Comparison of ENCODE assay signal across 1 cellular context in genomic region chr10:94545277-94546057, GRCh38.
TF ChIP-seq lines count a peak whose summit lies in the region.

Gene HELLS (plus strand): TSS chr10:94545788. CDS start chr10:94545922, 134 bp downstream.

TF ChIP-seq in HepG2, 621 proteins besides CTCF, POLR2A, EP300 and RAD21 (continued from another document and continues in another):
- TF ChIP-seq, protein P1, sequence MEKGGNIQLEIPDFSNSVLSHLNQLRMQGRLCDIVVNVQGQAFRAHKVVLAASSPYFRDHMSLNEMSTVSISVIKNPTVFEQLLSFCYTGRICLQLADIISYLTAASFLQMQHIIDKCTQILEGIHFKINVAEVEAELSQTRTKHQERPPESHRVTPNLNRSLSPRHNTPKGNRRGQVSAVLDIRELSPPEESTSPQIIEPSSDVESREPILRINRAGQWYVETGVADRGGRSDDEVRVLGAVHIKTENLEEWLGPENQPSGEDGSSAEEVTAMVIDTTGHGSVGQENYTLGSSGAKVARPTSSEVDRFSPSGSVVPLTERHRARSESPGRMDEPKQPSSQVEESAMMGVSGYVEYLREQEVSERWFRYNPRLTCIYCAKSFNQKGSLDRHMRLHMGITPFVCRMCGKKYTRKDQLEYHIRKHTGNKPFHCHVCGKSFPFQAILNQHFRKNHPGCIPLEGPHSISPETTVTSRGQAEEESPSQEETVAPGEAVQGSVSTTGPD (CRISPR knock-in tag; IDR thresholded peaks at IDR 0.05): no peak
- TF ChIP-seq TGIF2 (CRISPR knock-in tag; IDR thresholded peaks at IDR 0.05) (no peak), NBN (conservative IDR thresholded peaks at IDR 0.05) (no peak), MXD1 (CRISPR knock-in tag; IDR thresholded peaks at IDR 0.05) (peak; percentile 38; the same call in 1 of the 2 replicates), ZNF484 (CRISPR knock-in tag; IDR thresholded peaks at IDR 0.05; ENCODE audit: borderline replicate concordance, low read depth) (no peak), JUN (CRISPR knock-in tag; IDR thresholded peaks at IDR 0.05) (no peak), YEATS4 (CRISPR knock-in tag; IDR thresholded peaks at IDR 0.05; ENCODE audit: borderline replicate concordance) (peak; percentile 69; the same call in 1 of the 2 replicates), ZNF136 (CRISPR knock-in tag; IDR thresholded peaks at IDR 0.05; ENCODE audit: low read depth) (0 out of 2 replicates have a peak, but pooled peaks have one; percentile 12), XRCC5 (optimal IDR thresholded peaks at IDR 0.05; ENCODE audit: low read length) (no peak), ZNF234 (CRISPR knock-in tag; conservative IDR thresholded peaks at IDR 0.05) (no peak), EHMT2 (IDR thresholded peaks at IDR 0.05; ENCODE audit: borderline replicate concordance, low read depth, low read length) (no peak), CERS6 (CRISPR knock-in tag; IDR thresholded peaks at IDR 0.05) (no peak), ZNF33A (CRISPR knock-in tag; IDR thresholded peaks at IDR 0.05; ENCODE audit: borderline replicate concordance) (no peak), ZNF563 (CRISPR knock-in tag; IDR thresholded peaks at IDR 0.05) (peak; percentile 31; the same call in 1 of the 2 replicates), HNRNPL (IDR thresholded peaks at IDR 0.05; ENCODE audit: low read depth, low read length) (no peak), NKX3-1 (CRISPR knock-in tag; IDR thresholded peaks at IDR 0.05) (no peak; the same call in 1 of the 2 replicates), STAG1 (CRISPR knock-in tag; IDR thresholded peaks at IDR 0.05) (no peak), SMAD1 (CRISPR knock-in tag; IDR thresholded peaks at IDR 0.05; ENCODE audit: borderline replicate concordance, low read depth) (no peak), FUBP1 (CRISPR knock-in tag; IDR thresholded peaks at IDR 0.05; ENCODE audit: borderline replicate concordance) (no peak), ZNF329 (CRISPR knock-in tag; IDR thresholded peaks at IDR 0.05; ENCODE audit: low read depth) (0 out of 2 replicates have a peak, but pooled peaks have one; percentile 74), NCOR1 (IDR thresholded peaks at IDR 0.05; ENCODE audit: borderline replicate concordance, low read length) (no peak), PCBP1 (IDR thresholded peaks at IDR 0.05; ENCODE audit: borderline replicate concordance, low read depth, low read length) (no peak), SALL1 (CRISPR knock-in tag; IDR thresholded peaks at IDR 0.05) (peak; percentile 64), CHD4 (IDR thresholded peaks at IDR 0.05; ENCODE audit: borderline replicate concordance, low read length) (no peak), ZNF510 (CRISPR knock-in tag; IDR thresholded peaks at IDR 0.05; ENCODE audit: low read depth) (peak; percentile 75; the same call in 1 of the 2 replicates), KAT7 (CRISPR knock-in tag; IDR thresholded peaks at IDR 0.05; ENCODE audit: borderline replicate concordance) (peak; percentile 82; the same call in 1 of the 2 replicates), ZBTB49 (CRISPR knock-in tag; IDR thresholded peaks at IDR 0.05; ENCODE audit: borderline replicate concordance) (no peak), FOXK2 (IDR thresholded peaks at IDR 0.05) (no peak), PRMT3 (CRISPR knock-in tag; IDR thresholded peaks at IDR 0.05; ENCODE audit: borderline replicate concordance, low read depth) (no peak; the same call in 1 of the 2 replicates), THYN1 (CRISPR knock-in tag; IDR thresholded peaks at IDR 0.05; ENCODE audit: borderline replicate concordance, low read depth) (no peak), ARNT (IDR thresholded peaks at IDR 0.05) (no peak), JDP2 (CRISPR knock-in tag; IDR thresholded peaks at IDR 0.05; ENCODE audit: borderline replicate concordance) (no peak), SUZ12 (IDR thresholded peaks at IDR 0.05; ENCODE audit: low read depth, low read length) (no peak), ZNF660 (CRISPR knock-in tag; IDR thresholded peaks at IDR 0.05; ENCODE audit: borderline replicate concordance, low read depth) (no peak), ZNF280D (CRISPR knock-in tag; IDR thresholded peaks at IDR 0.05) (no peak; the same call in 1 of the 2 replicates), MXD4 (CRISPR knock-in tag; IDR thresholded peaks at IDR 0.05) (0 out of 2 replicates have a peak, but pooled peaks have one; percentile 57), MIER2 (CRISPR knock-in tag; IDR thresholded peaks at IDR 0.05) (no peak), NR3C1 (CRISPR knock-in tag; IDR thresholded peaks at IDR 0.05) (no peak), ZNF343 (CRISPR knock-in tag; IDR thresholded peaks at IDR 0.05) (0 out of 2 replicates have a peak, but pooled peaks have one; percentile 7), ZNF678 (CRISPR knock-in tag; IDR thresholded peaks at IDR 0.05) (0 out of 2 replicates have a peak, but pooled peaks have one; percentile 56), MED13 (CRISPR knock-in tag; IDR thresholded peaks at IDR 0.05) (peak; percentile 47; the same call in 1 of the 2 replicates), ZNF792 (CRISPR knock-in tag; IDR thresholded peaks at IDR 0.05) (peak; percentile 52; the same call in 1 of the 2 replicates), RFXANK (CRISPR knock-in tag; IDR thresholded peaks at IDR 0.05) (no peak), ZNF282 (IDR thresholded peaks at IDR 0.05; ENCODE audit: partially characterized antibody) (no peak), KAT8 (CRISPR knock-in tag; IDR thresholded peaks at IDR 0.05) (no peak), ZNF256 (CRISPR knock-in tag; conservative IDR thresholded peaks at IDR 0.05) (no peak), YEATS2 (CRISPR knock-in tag; IDR thresholded peaks at IDR 0.05; ENCODE audit: borderline replicate concordance) (peak; percentile 92), PBX2 (CRISPR knock-in tag; IDR thresholded peaks at IDR 0.05) (no peak), ZNF891 (CRISPR knock-in tag; IDR thresholded peaks at IDR 0.05) (peak; percentile 41; the same call in 1 of the 2 replicates), ZEB1 (IDR thresholded peaks at IDR 0.05; ENCODE audit: insufficient replicate concordance, low read depth) (peak; percentile 93), ZXDC (CRISPR knock-in tag; IDR thresholded peaks at IDR 0.05) (no peak), ZNF674 (CRISPR knock-in tag; IDR thresholded peaks at IDR 0.05; ENCODE audit: low read depth) (no peak), YY1 (IDR thresholded peaks at IDR 0.05; ENCODE audit: insufficient read depth, insufficient replicate concordance, low read depth, low read length) (peak; percentile 25), ZNF382 (CRISPR knock-in tag; IDR thresholded peaks at IDR 0.05; ENCODE audit: borderline replicate concordance) (no peak)
- TF ChIP-seq, protein P2, sequence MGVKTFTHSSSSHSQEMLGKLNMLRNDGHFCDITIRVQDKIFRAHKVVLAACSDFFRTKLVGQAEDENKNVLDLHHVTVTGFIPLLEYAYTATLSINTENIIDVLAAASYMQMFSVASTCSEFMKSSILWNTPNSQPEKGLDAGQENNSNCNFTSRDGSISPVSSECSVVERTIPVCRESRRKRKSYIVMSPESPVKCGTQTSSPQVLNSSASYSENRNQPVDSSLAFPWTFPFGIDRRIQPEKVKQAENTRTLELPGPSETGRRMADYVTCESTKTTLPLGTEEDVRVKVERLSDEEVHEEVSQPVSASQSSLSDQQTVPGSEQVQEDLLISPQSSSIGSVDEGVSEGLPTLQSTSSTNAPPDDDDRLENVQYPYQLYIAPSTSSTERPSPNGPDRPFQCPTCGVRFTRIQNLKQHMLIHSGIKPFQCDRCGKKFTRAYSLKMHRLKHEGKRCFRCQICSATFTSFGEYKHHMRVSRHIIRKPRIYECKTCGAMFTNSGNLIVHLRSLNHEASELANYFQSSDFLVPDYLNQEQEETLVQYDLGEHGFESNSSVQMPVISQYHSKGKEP (CRISPR knock-in tag; IDR thresholded peaks at IDR 0.05): no peak
